Comparison of ENCODE assay signal across 11 cellular contexts in genomic region chr19:38478273-38478971, GRCh38. TPM values are rescaled to one million over a fixed set of nuclear protein-coding genes. Genes with fewer than 3 reads are reported as not detected.
A peak's percentile ranks its signal among the peaks of the same experiment; 100 is the strongest.
DNase-seq lines count a peak whose midpoint lies in the region; FAIRE-seq and TF ChIP-seq lines count a peak whose summit lies in the region.
"Had no signal": no experiment of that assay in that cellular context is flagged by ENCODE, and none has a peak within 500 bp of the region (broad histone marks: within the 10 kb centered on the region; RNA-seq: fewer than 3 reads in every experiment).

No MANE protein-coding gene starts in this region.

- H3K27me3 Mint-ChIP-seq in immature natural killer cell (ENCODE audit: low read depth in 3 of 3): peaks cover 0 to 2% (median 0%) of the 10 kb centered on the region in 3 donors

- no peaks in the 10 kb centered on the region for H3K4me1 Mint-ChIP-seq in immature natural killer cell
- H3K4me1 Mint-ChIP-seq: activated naive CD8-positive, alpha-beta T cell treated with anti-CD3 and anti-CD28 coated beads, Interleukin-2, amount 50 U/mL, for 24 hours; nephron had no signal

- TF ChIP-seq CTCF in D721Med (IDR thresholded peaks at IDR 0.05; ENCODE audit: insufficient read depth, missing control alignments) (peak; percentile 48), OCI-LY7 (conservative IDR thresholded peaks at IDR 0.05; ENCODE audit: low read length) (peak; percentile 64), fibroblast of villous mesenchyme (IDR thresholded peaks at IDR 0.05; ENCODE audit: insufficient read depth, low read depth, low read length) (peak; percentile 24), GM20000 (IDR thresholded peaks at IDR 0.05; ENCODE audit: extremely low read depth, missing control alignments) (no peak)

- intact Hi-C loops in OCI-LY7 (cut with micrococcal nuclease; ENCODE audit: unreplicated experiment): no loop called here

- POLR2A ChIA-PET in OCI-LY7 (lab: Charles Lee): interaction anchor here (0.6 kb wide), 1 partner anchor 29 kb away, joined by 3 read pairs; no protein-coding TSS in a partner anchor

- H3K36me3 ChIP-seq in HAP-1 (replicated peaks): no peaks in the 10 kb centered on the region
- H3K36me3 ChIP-seq in OCI-LY7 (ENCODE audit: insufficient read depth, low read length): no peaks in the 10 kb centered on the region

- H3K4me1 ChIP-seq in HAP-1: no peaks in the 10 kb centered on the region
- H3K4me1 ChIP-seq in OCI-LY7 (ENCODE audit: insufficient read depth, low read length, poor library complexity, severe bottlenecking): no peaks in the 10 kb centered on the region

- H3K36me3 Mint-ChIP-seq in immature natural killer cell: no peaks in the 10 kb centered on the region

- CTCF ChIA-PET in OCI-LY7 (lab: Charles Lee; ENCODE audit: unreplicated experiment): no interaction called here

- H3K27ac ChIP-seq in OCI-LY7 (ENCODE audit: low read depth, low read length, poor library complexity, severe bottlenecking): no peak overlapping the region

- no peaks in the 10 kb centered on the region for H3K9me3 Mint-ChIP-seq in immature natural killer cell
- H3K9me3 Mint-ChIP-seq: activated naive CD8-positive, alpha-beta T cell treated with anti-CD3 and anti-CD28 coated beads, Interleukin-2, amount 50 U/mL, for 24 hours; nephron; T-helper 1 cell treated with Interleukin-12 subunit alpha and Interleukin-12 subunit beta and Interleukin-4 antibody, amounts not matched to agents 30 μg/mL and 1 μg/mL, for 36 hours had no signal

- no peak for FAIRE-seq in D721Med (lab: Jason Lieb, UNC)

- no peak for DNase-seq in D721Med (ENCODE audit: insufficient read length, low spot score)
- DNase-seq in HAP-1 (ENCODE audit: low spot score in 2 of 2): peak; percentile 62 to 72
- peak; percentile 44 for DNase-seq in OCI-LY7 (ENCODE audit: low spot score)
- peak; percentile 4 for DNase-seq in fibroblast of villous mesenchyme (ENCODE audit: low read depth)
- no peak for DNase-seq in activated T-cell treated with anti-CD3 and anti-CD28 coated beads, Interleukin-2, amount 50 U/mL, for 48 hours
- no peak for DNase-seq in AG08395 (ENCODE audit: low spot score)
- no peak for DNase-seq in immature natural killer cell
- no peak for DNase-seq in GM20000 (ENCODE audit: low spot score)
- DNase-seq: activated naive CD8-positive, alpha-beta T cell treated with anti-CD3 and anti-CD28 coated beads, Interleukin-2, amount 50 U/mL, for 24 hours had no signal

- H3K27ac Mint-ChIP-seq in immature natural killer cell: no peak overlapping the region
- H3K27ac Mint-ChIP-seq: activated naive CD8-positive, alpha-beta T cell treated with anti-CD3 and anti-CD28 coated beads, Interleukin-2, amount 50 U/mL, for 24 hours; nephron; T-helper 1 cell treated with Interleukin-12 subunit alpha and Interleukin-12 subunit beta and Interleukin-4 antibody, amounts not matched to agents 30 μg/mL and 1 μg/mL, for 36 hours had no signal

- no peaks in the 10 kb centered on the region for H3K9me2 ChIP-seq in OCI-LY7 (ENCODE audit: insufficient read depth, low read length)

- no peaks in the 10 kb centered on the region for H3K9me3 ChIP-seq in HAP-1
- H3K9me3 ChIP-seq in OCI-LY7 (ENCODE audit: low read length): no peaks in the 10 kb centered on the region

- H3K27me3 ChIP-seq in HAP-1 (ENCODE audit: low read depth): peaks cover 2% of the 10 kb centered on the region

- in situ Hi-C loops in HAP-1 (cut with MboI; ENCODE audit: low sequenced_read_pairs): no loop called here

- no peak overlapping the region for H2AFZ ChIP-seq in OCI-LY7 (ENCODE audit: low read length)

- no TSS peak for BruUV-seq in OCI-LY7 (replicated peaks; lab: Mats Ljungman, UMichigan)

- H3K4me3 ChIP-seq in HAP-1 (no peak overlapping the region), OCI-LY7 (ENCODE audit: low read depth, low read length, poor library complexity, severe bottlenecking) (no peak overlapping the region), fibroblast of villous mesenchyme (ENCODE audit: low read depth, low read length) (no peak overlapping the region)

- no peak overlapping the region for H3K4me3 Mint-ChIP-seq in immature natural killer cell
- H3K4me3 Mint-ChIP-seq: activated naive CD8-positive, alpha-beta T cell treated with anti-CD3 and anti-CD28 coated beads, Interleukin-2, amount 50 U/mL, for 24 hours; nephron; T-helper 1 cell treated with Interleukin-12 subunit alpha and Interleukin-12 subunit beta and Interleukin-4 antibody, amounts not matched to agents 30 μg/mL and 1 μg/mL, for 36 hours had no signal

- H4K20me1 ChIP-seq in OCI-LY7 (ENCODE audit: insufficient read depth, low read length): no peaks in the 10 kb centered on the region

- no peaks in the 10 kb centered on the region for H3K79me2 ChIP-seq in OCI-LY7 (ENCODE audit: insufficient read depth, low read depth, low read length)

- H3K4me2 ChIP-seq in OCI-LY7 (ENCODE audit: low read length): no peak overlapping the region

RNA-seq across cellular contexts. Expression of gene RYR1, which starts 44.9 kb away (rescaled TPM):
- total RNA-seq in OCI-LY7 (2014; rRNA removed; shearing (Covaris generic)): 0.15 and 0.54 TPM in 2 replicates
- total RNA-seq in OCI-LY7 (2022): 0.61 and 1.4 TPM in 2 replicates
- total RNA-seq in fibroblast of villous mesenchyme: under 0.01 TPM in 2 replicates
- polyA plus RNA-seq in immature natural killer cell: under 1 TPM in 1 of 3 donors, not detected in 2; 0.04 TPM

RNA-seq across cellular contexts. Expression of gene RASGRP4, which starts 52.4 kb away (rescaled TPM):
- total RNA-seq in OCI-LY7 (2014; rRNA removed; shearing (Covaris generic)): not detected in 2 replicates
- total RNA-seq in OCI-LY7 (2022) (not detected in 2 replicates), fibroblast of villous mesenchyme (not detected in 2 replicates)
- polyA plus RNA-seq in immature natural killer cell: under 1 TPM in 2 of 3 donors, not detected in 1; 0.20 to 0.78 TPM

Comparison
In these comparisons a context has a peak if more than half of its experiments do, and no peak if none do; other contexts are left out.
1. DNase-seq: peak in HAP-1 (2 of 2), OCI-LY7 (single experiment) and fibroblast of villous mesenchyme (single experiment); none in D721Med (single experiment), activated T-cell treated with anti-CD3 and anti-CD28 coated beads, Interleukin-2, amount 50 U/mL, for 48 hours (0 of 2), AG08395 (single experiment), immature natural killer cell (0 of 3) and GM20000 (single experiment).